In genomic region chr15:69735126-69735525, GRCh38 we compare ENCODE assay signal across 16 cellular contexts.
DNase-seq lines count a peak whose midpoint lies in the region; ATAC-seq and TF ChIP-seq lines count a peak whose summit lies in the region.
"Had no signal": no experiment of that assay in that cellular context is flagged by ENCODE, and none has a peak within 500 bp of the region (broad histone marks: within the 10 kb centered on the region; RNA-seq: fewer than 3 reads in every experiment).

No MANE protein-coding gene starts in this region.

- no peaks in the 10 kb centered on the region for H3K9me3 ChIP-seq in SK-N-MC (ENCODE audit: low read depth, low read length)
- H3K9me3 ChIP-seq: Peyer's patch had no signal

- no peaks in the 10 kb centered on the region for H3K36me3 ChIP-seq in SK-N-MC (ENCODE audit: insufficient read depth, low read length)
- H3K36me3 ChIP-seq: Peyer's patch had no signal

- H3K4me3 ChIP-seq in SK-N-MC: peak overlapping the region; percentile 52
- no peak overlapping the region for H3K4me3 ChIP-seq in fibroblast of mammary gland (ENCODE audit: control insufficient read depth, low read depth, low read length)
- H3K4me3 ChIP-seq: Peyer's patch had no signal

- H3K9me3 Mint-ChIP-seq in neural crest cell: peaks cover 14% of the 10 kb centered on the region
- H3K9me3 Mint-ChIP-seq in activated CD4-positive, alpha-beta T cell treated with anti-CD3 and anti-CD28 coated beads, Interleukin-2, amount 10 ng/mL, durations not matched to agents 7 days and 5 days: peaks cover 24% of the 10 kb centered on the region
- no peaks in the 10 kb centered on the region for H3K9me3 Mint-ChIP-seq in activated CD8-positive, alpha-beta memory T cell treated with anti-CD3 and anti-CD28 coated beads, Interleukin-2, amount 10 ng/mL, durations not matched to agents 7 days and 5 days (ENCODE audit: low read depth)
- H3K9me3 Mint-ChIP-seq: activated naive CD4-positive, alpha-beta T cell treated with anti-CD3 and anti-CD28 coated beads for 36 hours; natural killer cell; stimulated activated effector memory CD8-positive, alpha-beta T cell treated with anti-CD3 and anti-CD28 coated beads, Interleukin-12 subunit alpha, Interleukin-12 subunit beta, amount 100 ng/mL, for 72 hours had no signal

- peaks cover 17% of the 10 kb centered on the region for H3K27me3 Mint-ChIP-seq in neural crest cell (ENCODE audit: low read depth)
- peaks cover 27% of the 10 kb centered on the region for H3K27me3 Mint-ChIP-seq in activated CD4-positive, alpha-beta T cell treated with anti-CD3 and anti-CD28 coated beads, Interleukin-2, amount 10 ng/mL, durations not matched to agents 7 days and 5 days
- peaks cover 48% of the 10 kb centered on the region for H3K27me3 Mint-ChIP-seq in activated CD8-positive, alpha-beta memory T cell treated with anti-CD3 and anti-CD28 coated beads, Interleukin-2, amount 10 ng/mL, durations not matched to agents 7 days and 5 days

- no peak overlapping the region for H3K4me3 Mint-ChIP-seq in neural crest cell
- H3K4me3 Mint-ChIP-seq in activated CD4-positive, alpha-beta T cell treated with anti-CD3 and anti-CD28 coated beads, Interleukin-2, amount 10 ng/mL, durations not matched to agents 7 days and 5 days: no peak overlapping the region
- no peak overlapping the region for H3K4me3 Mint-ChIP-seq in activated CD8-positive, alpha-beta memory T cell treated with anti-CD3 and anti-CD28 coated beads, Interleukin-2, amount 10 ng/mL, durations not matched to agents 7 days and 5 days
- H3K4me3 Mint-ChIP-seq: activated naive CD4-positive, alpha-beta T cell treated with anti-CD3 and anti-CD28 coated beads for 36 hours; natural killer cell; stimulated activated effector memory CD8-positive, alpha-beta T cell treated with anti-CD3 and anti-CD28 coated beads, Interleukin-12 subunit alpha, Interleukin-12 subunit beta, amount 100 ng/mL, for 72 hours had no signal

- peak; percentile 82 for DNase-seq in AG20443 (ENCODE audit: low spot score)
- no peak for DNase-seq in SK-N-MC (ENCODE audit: low read depth, low spot score)
- DNase-seq in fibroblast of mammary gland (ENCODE audit: low read depth): peak; percentile 39
- DNase-seq in neural crest cell (ENCODE audit: low read depth, low spot score): peak; percentile 12
- DNase-seq in activated CD4-positive, alpha-beta T cell treated with anti-CD3 and anti-CD28 coated beads, Interleukin-2, amount 10 ng/mL, durations not matched to agents 7 days and 5 days: no peak
- DNase-seq in GM13977 (ENCODE audit: low spot score): no peak
- DNase-seq in activated CD8-positive, alpha-beta memory T cell treated with anti-CD3 and anti-CD28 coated beads, Interleukin-2, amount 10 ng/mL, durations not matched to agents 7 days and 5 days: no peak
- DNase-seq: activated naive CD4-positive, alpha-beta T cell treated with anti-CD3 and anti-CD28 coated beads for 36 hours; DMS79; foreskin keratinocyte; natural killer cell; NCI-H345; Peyer's patch; stimulated activated CD4-positive, alpha-beta T cell treated with anti-CD3 and anti-CD28 coated beads, Interleukin-1b, Interleukin-23, amount 100 ng/mL, for 48 hours had no signal

- peaks cover 47% of the 10 kb centered on the region for H3K4me1 Mint-ChIP-seq in neural crest cell
- peaks cover 21% of the 10 kb centered on the region for H3K4me1 Mint-ChIP-seq in activated CD4-positive, alpha-beta T cell treated with anti-CD3 and anti-CD28 coated beads, Interleukin-2, amount 10 ng/mL, durations not matched to agents 7 days and 5 days
- no peaks in the 10 kb centered on the region for H3K4me1 Mint-ChIP-seq in activated CD8-positive, alpha-beta memory T cell treated with anti-CD3 and anti-CD28 coated beads, Interleukin-2, amount 10 ng/mL, durations not matched to agents 7 days and 5 days
- H3K4me1 Mint-ChIP-seq: natural killer cell; stimulated activated effector memory CD8-positive, alpha-beta T cell treated with anti-CD3 and anti-CD28 coated beads, Interleukin-12 subunit alpha, Interleukin-12 subunit beta, amount 100 ng/mL, for 72 hours had no signal

- CTCF ChIA-PET in activated CD4-positive, alpha-beta T cell treated with anti-CD3 and anti-CD28 coated beads, Interleukin-2, amount 10 ng/mL, durations not matched to agents 7 days and 5 days (lab: Charles Lee): interaction anchor here (1.7 kb wide), 2 partner anchors 12 to 15 kb away, joined by 5 to 6 read pairs; no protein-coding TSS in a partner anchor
- CTCF ChIA-PET in activated CD8-positive, alpha-beta memory T cell treated with anti-CD3 and anti-CD28 coated beads, Interleukin-2, amount 10 ng/mL, durations not matched to agents 7 days and 5 days (lab: Charles Lee): interaction anchor here (1.4 kb wide), 1 partner anchor 363 kb away, joined by 4 read pairs; the partner anchor contains the start of gene TLE3

- POLR2A ChIA-PET in activated CD4-positive, alpha-beta T cell treated with anti-CD3 and anti-CD28 coated beads, Interleukin-2, amount 10 ng/mL, durations not matched to agents 7 days and 5 days (lab: Charles Lee): no interaction called here

- H3K36me3 Mint-ChIP-seq in neural crest cell (ENCODE audit: low read depth): peaks cover 2% of the 10 kb centered on the region
- H3K36me3 Mint-ChIP-seq in activated CD4-positive, alpha-beta T cell treated with anti-CD3 and anti-CD28 coated beads, Interleukin-2, amount 10 ng/mL, durations not matched to agents 7 days and 5 days (ENCODE audit: low read depth): peaks cover 5% of the 10 kb centered on the region
- H3K36me3 Mint-ChIP-seq in activated CD8-positive, alpha-beta memory T cell treated with anti-CD3 and anti-CD28 coated beads, Interleukin-2, amount 10 ng/mL, durations not matched to agents 7 days and 5 days: no peaks in the 10 kb centered on the region
- H3K36me3 Mint-ChIP-seq: natural killer cell had no signal

- no peak for ATAC-seq in HG03354 (IDR thresholded peaks at IDR 0.05; ENCODE audit: poor library complexity, severe bottlenecking, unreplicated experiment)
- ATAC-seq in activated CD8-positive, alpha-beta memory T cell treated with anti-CD3 and anti-CD28 coated beads, Interleukin-2, amount 10 ng/mL, durations not matched to agents 7 days and 5 days: no peak
- ATAC-seq: foreskin keratinocyte; natural killer cell; stimulated activated effector memory CD8-positive, alpha-beta T cell treated with anti-CD3 and anti-CD28 coated beads, Interleukin-12 subunit alpha, Interleukin-12 subunit beta, amount 100 ng/mL, for 72 hours had no signal

- peak overlapping the region; percentile 61 for H3K27ac ChIP-seq in SK-N-MC
- H3K27ac ChIP-seq: foreskin keratinocyte, Peyer's patch had no signal

- TF ChIP-seq CTCF in fibroblast of mammary gland (conservative IDR thresholded peaks at IDR 0.05; ENCODE audit: control insufficient read depth, insufficient read depth, low read depth, low read length): no peak
- TF ChIP-seq CTCF in neural crest cell (conservative IDR thresholded peaks at IDR 0.05): no peak
- no peak for TF ChIP-seq CTCF in GM13977 (IDR thresholded peaks at IDR 0.05; ENCODE audit: extremely low read depth, insufficient read depth, missing control alignments)

- in situ Hi-C loops in GM13977 (cut with MboI; ENCODE audit: low pct_unique_long_range_greater_than_20kb, low sequenced_read_pairs, unreplicated experiment): loop anchor here (25.0 kb wide), 1 partner anchor 352 kb away; the partner anchor contains the start of gene TLE3

- peak overlapping the region; percentile 60 for H3K27ac Mint-ChIP-seq in neural crest cell (ENCODE audit: unreplicated experiment)
- H3K27ac Mint-ChIP-seq in activated CD4-positive, alpha-beta T cell treated with anti-CD3 and anti-CD28 coated beads, Interleukin-2, amount 10 ng/mL, durations not matched to agents 7 days and 5 days: no peak overlapping the region
- no peak overlapping the region for H3K27ac Mint-ChIP-seq in activated CD8-positive, alpha-beta memory T cell treated with anti-CD3 and anti-CD28 coated beads, Interleukin-2, amount 10 ng/mL, durations not matched to agents 7 days and 5 days
- H3K27ac Mint-ChIP-seq: activated naive CD4-positive, alpha-beta T cell treated with anti-CD3 and anti-CD28 coated beads for 36 hours; natural killer cell; stimulated activated effector memory CD8-positive, alpha-beta T cell treated with anti-CD3 and anti-CD28 coated beads, Interleukin-12 subunit alpha, Interleukin-12 subunit beta, amount 100 ng/mL, for 72 hours had no signal

- H3K9ac ChIP-seq in SK-N-MC (ENCODE audit: insufficient read length): no peak overlapping the region

Comparison
In these comparisons a context has a peak if more than half of its experiments do, and no peak if none do; other contexts are left out.
1. DNase-seq: peak in AG20443 (single experiment), fibroblast of mammary gland (single experiment) and neural crest cell (single experiment); none in SK-N-MC (single experiment), activated CD4-positive, alpha-beta T cell treated with anti-CD3 and anti-CD28 coated beads, Interleukin-2, amount 10 ng/mL, durations not matched to agents 7 days and 5 days (single experiment), GM13977 (single experiment) and activated CD8-positive, alpha-beta memory T cell treated with anti-CD3 and anti-CD28 coated beads, Interleukin-2, amount 10 ng/mL, durations not matched to agents 7 days and 5 days (single experiment).